Comparison of ENCODE assay signal across 12 cellular contexts in genomic region chr11:119370486-119371046, GRCh38. TPM values are rescaled to one million over a fixed set of nuclear protein-coding genes. Genes with fewer than 3 reads are reported as not detected.
A peak's percentile ranks its signal among the peaks of the same experiment; 100 is the strongest.
DNase-seq lines count a peak whose midpoint lies in the region; ATAC-seq and TF ChIP-seq lines count a peak whose summit lies in the region.
"Had no signal": no experiment of that assay in that cellular context is flagged by ENCODE, and none has a peak within 500 bp of the region (broad histone marks: within the 10 kb centered on the region; RNA-seq: fewer than 3 reads in every experiment).

No MANE protein-coding gene starts in this region.

- H3K9me3 ChIP-seq in left lung = no peaks in the 10 kb centered on the region
- H3K9me3 ChIP-seq in tibial artery = no peaks in the 10 kb centered on the region
- H3K9me3 ChIP-seq: A549, breast epithelium had no signal

- DNase-seq in activated CD4-positive, alpha-beta T cell treated with anti-CD3 and anti-CD28 coated beads for 36 hours = no peak
- DNase-seq in activated CD4-positive, alpha-beta T cell treated with anti-CD3 and anti-CD28 coated beads, Interleukin-2, amount 50 U/mL, for 4 hours = no peak
- DNase-seq in caudate nucleus (lab: John Stamatoyannopoulos, UW) (no peak), left lung (peak in 1 of 2 donors; percentile 58), tibial artery (peak in 1 of 2 donors; percentile 87), NCI-H1048 (lab: John Stamatoyannopoulos, UW) (no peak), NCI-H2196 treated with DMSO at 0.1 percent for 48 hours (lab: John Stamatoyannopoulos, UW; ENCODE audit: unreplicated experiment) (no peak)

- peaks cover 6% of the 10 kb centered on the region for H3K4me1 Mint-ChIP-seq in activated CD4-positive, alpha-beta T cell treated with anti-CD3 and anti-CD28 coated beads for 36 hours

- no peaks in the 10 kb centered on the region for H3K36me3 ChIP-seq in left lung
- H3K36me3 ChIP-seq in tibial artery = no peaks in the 10 kb centered on the region
- H3K36me3 ChIP-seq: breast epithelium had no signal

- peaks cover 11 to 19% of the 10 kb centered on the region in 2 donors for H3K4me1 ChIP-seq in left lung
- H3K4me1 ChIP-seq in tibial artery = peaks cover 0 to 83% (median 60%) of the 10 kb centered on the region in 4 donors

- peaks cover 0 to 1% of the 10 kb centered on the region in 2 donors for H3K27me3 ChIP-seq in left lung
- no peaks in the 10 kb centered on the region for H3K27me3 ChIP-seq in tibial artery
- H3K27me3 ChIP-seq: breast epithelium had no signal

- H3K4me3 ChIP-seq in left lung (no peak overlapping the region), tibial artery (no peak overlapping the region)
- H3K4me3 ChIP-seq: A549, breast epithelium, SK-N-MC had no signal

- H3K27ac ChIP-seq in caudate nucleus (ENCODE audit: low read depth, low read length) (peak overlapping the region; percentile 98), left lung (peak overlapping the region in 1 of 2 donors; percentile 7), tibial artery (peak overlapping the region; percentile 49 to 56)
- H3K27ac ChIP-seq: SK-N-MC had no signal

- peak; percentile 65 for ATAC-seq in activated CD4-positive, alpha-beta T cell treated with anti-CD3 and anti-CD28 coated beads for 36 hours
- peak; percentile 58 for ATAC-seq in left lung
- ATAC-seq in HG02623 (IDR thresholded peaks at IDR 0.05; ENCODE audit: unreplicated experiment) = no peak
- ATAC-seq: A549 had no signal

- H3K9me3 Mint-ChIP-seq in activated CD4-positive, alpha-beta T cell treated with anti-CD3 and anti-CD28 coated beads for 36 hours (ENCODE audit: low read depth) = no peaks in the 10 kb centered on the region

- H3K36me3 Mint-ChIP-seq in activated CD4-positive, alpha-beta T cell treated with anti-CD3 and anti-CD28 coated beads for 36 hours (ENCODE audit: low read depth) = no peaks in the 10 kb centered on the region

- intact Hi-C loops in activated CD4-positive, alpha-beta T cell treated with anti-CD3 and anti-CD28 coated beads for 36 hours (cut with DNase I, micrococcal nuclease) = no loop called here
- intact Hi-C loops in left lung (cut with DNase I) (no loop called here), tibial artery (cut with DNase I; ENCODE audit: low total_unique reads) (no loop called here)

- TF ChIP-seq CTCF in left lung (IDR thresholded peaks at IDR 0.05) = no peak
- no peak for TF ChIP-seq CTCF in tibial artery (IDR thresholded peaks at IDR 0.05)

- POLR2A ChIA-PET in activated CD4-positive, alpha-beta T cell treated with anti-CD3 and anti-CD28 coated beads for 36 hours (lab: Charles Lee) = no interaction called here

- H3K4me3 Mint-ChIP-seq in activated CD4-positive, alpha-beta T cell treated with anti-CD3 and anti-CD28 coated beads for 36 hours = no peak overlapping the region

- CTCF ChIA-PET in activated CD4-positive, alpha-beta T cell treated with anti-CD3 and anti-CD28 coated beads for 36 hours (lab: Charles Lee) = interaction anchor here (0.8 to 4.9 kb wide), 5 partner anchors 9 to 104 kb away, joined by 3 to 45 read pairs (median 8); partner anchors contain the start of gene USP2

- H3K27me3 Mint-ChIP-seq in activated CD4-positive, alpha-beta T cell treated with anti-CD3 and anti-CD28 coated beads for 36 hours = peaks cover 15% of the 10 kb centered on the region

- H3K27ac Mint-ChIP-seq in activated CD4-positive, alpha-beta T cell treated with anti-CD3 and anti-CD28 coated beads for 36 hours = no peak overlapping the region

RNA-seq across cellular contexts. Expression of gene USP2, which starts 10.9 kb away (rescaled TPM):
- total RNA-seq in activated CD4-positive, alpha-beta T cell treated with anti-CD3 and anti-CD28 coated beads for 36 hours = under 1 TPM; 0.58 to 0.71 TPM
- total RNA-seq in left lung = 1 to 10 TPM; 2.6 to 3.7 TPM

RNA-seq across cellular contexts. Expression of gene MFRP, which starts 24.1 kb away (rescaled TPM):
- total RNA-seq in activated CD4-positive, alpha-beta T cell treated with anti-CD3 and anti-CD28 coated beads for 36 hours = not detected
- not detected for total RNA-seq in left lung
- total RNA-seq: pulmonary artery endothelial cell had no signal

RNA-seq across cellular contexts. Expression of gene C1QTNF5, which starts 29.9 kb away (rescaled TPM):
- not detected for total RNA-seq in activated CD4-positive, alpha-beta T cell treated with anti-CD3 and anti-CD28 coated beads for 36 hours
- 10 to 100 TPM; 20.0 to 33.3 TPM for total RNA-seq in left lung

RNA-seq across cellular contexts. Expression of gene RNF26, which starts 36.2 kb away (rescaled TPM):
- total RNA-seq in activated CD4-positive, alpha-beta T cell treated with anti-CD3 and anti-CD28 coated beads for 36 hours = 10 to 100 TPM; 29.9 TPM
- total RNA-seq in left lung = 10 to 100 TPM; 22.0 to 28.3 TPM

RNA-seq across cellular contexts. Expression of gene THY1, which starts 52.4 kb away (rescaled TPM):
- under 1 TPM; 0.18 to 0.91 TPM for total RNA-seq in activated CD4-positive, alpha-beta T cell treated with anti-CD3 and anti-CD28 coated beads for 36 hours
- total RNA-seq in left lung = 100 to 1,000 TPM in 1 of 2 donors, 10 to 100 TPM in 1; 46.6 to 130 TPM
- total RNA-seq: pulmonary artery endothelial cell had no signal

Comparison
In these comparisons a context has a peak if more than half of its experiments do, and no peak if none do; other contexts are left out.
1. RNA of gene C1QTNF5, which starts 29.9 kb away (total RNA-seq): 20.0 to 33.3 TPM in left lung; not detected in activated CD4-positive, alpha-beta T cell treated with anti-CD3 and anti-CD28 coated beads for 36 hours; every median in the first group is over 10 times any median in the second.